8 cellular contexts compared by ENCODE assay signal in the genomic region with DNA sequence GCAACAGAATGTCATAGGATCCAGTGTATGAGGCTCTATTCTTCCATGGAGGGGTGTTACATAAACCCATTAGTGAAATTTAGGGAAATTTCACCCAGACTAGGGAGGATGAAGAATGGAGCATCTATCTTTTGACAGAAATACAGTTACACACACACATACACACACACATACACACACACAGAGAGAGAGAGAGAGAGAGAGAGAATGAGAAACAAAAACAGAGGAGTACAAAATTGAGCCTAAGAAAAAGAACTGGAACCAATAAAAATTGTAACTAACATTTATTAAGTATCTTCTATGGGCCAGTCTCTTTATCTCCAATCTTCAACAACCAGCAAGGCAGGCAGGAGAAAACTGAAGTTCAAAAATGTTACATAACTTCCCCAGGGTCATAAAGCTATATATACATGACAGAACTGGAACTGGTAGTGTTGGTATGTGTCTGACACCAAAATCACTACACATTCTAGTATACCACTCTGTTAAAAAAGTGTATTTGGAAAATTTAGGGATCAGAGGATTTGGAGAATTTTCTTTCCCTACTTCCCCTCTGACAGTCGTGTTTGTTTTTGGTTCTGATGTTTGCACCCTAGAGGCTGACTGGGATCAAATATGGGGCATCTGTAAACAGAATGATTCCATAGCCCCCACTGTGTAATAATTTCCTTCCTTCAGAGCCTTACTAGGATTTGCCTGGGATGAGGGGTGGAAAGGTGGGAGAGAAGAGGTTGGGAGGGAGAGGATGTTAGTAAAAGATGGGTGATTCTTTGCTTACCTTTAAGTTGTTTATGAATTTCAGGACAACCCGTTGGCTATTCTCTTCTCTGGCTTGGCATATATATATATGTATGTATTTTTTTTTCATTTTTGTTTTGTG. TPM values are rescaled to one million over a fixed set of nuclear protein-coding genes. Genes with fewer than 3 reads are reported as not detected.
DNase-seq lines count a peak whose midpoint lies in the region; ATAC-seq and TF ChIP-seq lines count a peak whose summit lies in the region.

No MANE protein-coding gene starts in this region.

- TF ChIP-seq EP300 in suprapubic skin (IDR thresholded peaks at IDR 0.05) = no peak

- POLR2A ChIA-PET in activated CD4-positive, alpha-beta memory T cell treated with anti-CD3 and anti-CD28 coated beads, Interleukin-2, amount 10 ng/mL, durations not matched to agents 7 days and 5 days (lab: Charles Lee) = interaction anchor here (1.2 kb wide), 1 partner anchor 84 kb away, joined by 3 read pairs; a partner anchor contains a TSS

- no peak for ATAC-seq in GM18868 (IDR thresholded peaks at IDR 0.05; ENCODE audit: unreplicated experiment)

- intact Hi-C loops in activated CD4-positive, alpha-beta T cell treated with anti-CD3 and anti-CD28 coated beads, Interleukin-2, amount 10 ng/mL, durations not matched to agents 24 days and 14 days (cut with micrococcal nuclease) = loop anchor here (2.0 to 5.0 kb wide), 4 partner anchors 84 to 546 kb away; a partner anchor contains a TSS

- peaks cover 3% of the 10 kb centered on the region; the same call in 1 of the 2 replicates for H3K4me1 ChIP-seq in iPS-20b (ENCODE audit: insufficient read depth, low read length)
- H3K4me1 ChIP-seq in suprapubic skin = peaks cover 42% of the 10 kb centered on the region

- H3K4me3 ChIP-seq in iPS-20b (ENCODE audit: low read length) (peak overlapping the region; percentile 97), suprapubic skin (peak overlapping the region; percentile 85)

- peak overlapping the region; percentile 49 for H3K27ac Mint-ChIP-seq in activated CD4-positive, alpha-beta T cell treated with anti-CD3 and anti-CD28 coated beads, Interleukin-2, amount 10 ng/mL, durations not matched to agents 24 days and 14 days
- no peak overlapping the region for H3K27ac Mint-ChIP-seq in activated CD4-positive, alpha-beta memory T cell treated with anti-CD3 and anti-CD28 coated beads, Interleukin-2, amount 10 ng/mL, durations not matched to agents 7 days and 5 days

- TF ChIP-seq POLR2A in suprapubic skin (IDR thresholded peaks at IDR 0.05) = no peak

- no peaks in the 10 kb centered on the region for H3K36me3 ChIP-seq in iPS-20b (ENCODE audit: insufficient read depth, low read depth, low read length)
- H3K36me3 ChIP-seq in suprapubic skin = no peaks in the 10 kb centered on the region

- DNase-seq in activated CD4-positive, alpha-beta T cell treated with anti-CD3 and anti-CD28 coated beads, Interleukin-2, amount 10 ng/mL, durations not matched to agents 24 days and 14 days = no peak
- no peak for DNase-seq in activated CD4-positive, alpha-beta T cell treated with anti-CD3 and anti-CD28 coated beads, Interleukin-2, amount 50 U/mL, for 1 hour
- DNase-seq in activated CD4-positive, alpha-beta memory T cell treated with anti-CD3 and anti-CD28 coated beads, Interleukin-2, amount 10 ng/mL, durations not matched to agents 7 days and 5 days = no peak
- no peak for DNase-seq in suprapubic skin (ENCODE audit: low spot score in 2 of 2)
- DNase-seq in stimulated activated CD4-positive, alpha-beta T cell treated with anti-CD3 and anti-CD28 coated beads, Interleukin-4, amount 100 ng/mL, for 4 hours = no peak
- DNase-seq in HuH-7 (ENCODE audit: low spot score) = no peak

- 16% methylated on average over 2 of the region's 2 CpGs for WGBS in suprapubic skin

- H3K27ac ChIP-seq in iPS-20b (ENCODE audit: low read length) (no peak overlapping the region), suprapubic skin (peak overlapping the region; percentile 96)

- no peaks in the 10 kb centered on the region for H3K36me3 Mint-ChIP-seq in activated CD4-positive, alpha-beta T cell treated with anti-CD3 and anti-CD28 coated beads, Interleukin-2, amount 10 ng/mL, durations not matched to agents 24 days and 14 days (ENCODE audit: low read depth)
- H3K36me3 Mint-ChIP-seq in activated CD4-positive, alpha-beta memory T cell treated with anti-CD3 and anti-CD28 coated beads, Interleukin-2, amount 10 ng/mL, durations not matched to agents 7 days and 5 days (ENCODE audit: low read depth) = no peaks in the 10 kb centered on the region

- H3K9me3 Mint-ChIP-seq in activated CD4-positive, alpha-beta T cell treated with anti-CD3 and anti-CD28 coated beads, Interleukin-2, amount 10 ng/mL, durations not matched to agents 24 days and 14 days = no peaks in the 10 kb centered on the region
- no peaks in the 10 kb centered on the region for H3K9me3 Mint-ChIP-seq in activated CD4-positive, alpha-beta memory T cell treated with anti-CD3 and anti-CD28 coated beads, Interleukin-2, amount 10 ng/mL, durations not matched to agents 7 days and 5 days

- peak overlapping the region; percentile 91; the same call in 1 of the 2 replicates for H3K9ac ChIP-seq in iPS-20b (ENCODE audit: low read depth, low read length)

- peaks cover 23% of the 10 kb centered on the region for H3K27me3 ChIP-seq in iPS-20b (ENCODE audit: insufficient read depth, low read length)
- H3K27me3 ChIP-seq in suprapubic skin = no peaks in the 10 kb centered on the region

- H3K4me3 Mint-ChIP-seq in activated CD4-positive, alpha-beta T cell treated with anti-CD3 and anti-CD28 coated beads, Interleukin-2, amount 10 ng/mL, durations not matched to agents 24 days and 14 days = peak overlapping the region; percentile 75
- peak overlapping the region; percentile 62 for H3K4me3 Mint-ChIP-seq in activated CD4-positive, alpha-beta memory T cell treated with anti-CD3 and anti-CD28 coated beads, Interleukin-2, amount 10 ng/mL, durations not matched to agents 7 days and 5 days

- no peak for TF ChIP-seq CTCF in suprapubic skin (IDR thresholded peaks at IDR 0.05)

- H3K9me3 ChIP-seq in iPS-20b (ENCODE audit: insufficient read depth, low read depth, low read length) (no peaks in the 10 kb centered on the region), suprapubic skin (no peaks in the 10 kb centered on the region)

- H3K27me3 Mint-ChIP-seq in activated CD4-positive, alpha-beta T cell treated with anti-CD3 and anti-CD28 coated beads, Interleukin-2, amount 10 ng/mL, durations not matched to agents 24 days and 14 days = peaks cover 33% of the 10 kb centered on the region
- H3K27me3 Mint-ChIP-seq in activated CD4-positive, alpha-beta memory T cell treated with anti-CD3 and anti-CD28 coated beads, Interleukin-2, amount 10 ng/mL, durations not matched to agents 7 days and 5 days = peaks cover 51% of the 10 kb centered on the region

- CTCF ChIA-PET in activated CD4-positive, alpha-beta memory T cell treated with anti-CD3 and anti-CD28 coated beads, Interleukin-2, amount 10 ng/mL, durations not matched to agents 7 days and 5 days (lab: Charles Lee) = interaction anchor here (1.5 kb wide), 1 partner anchor 546 kb away, joined by 5 read pairs; no protein-coding TSS in a partner anchor

- peaks cover 22% of the 10 kb centered on the region for H3K4me1 Mint-ChIP-seq in activated CD4-positive, alpha-beta T cell treated with anti-CD3 and anti-CD28 coated beads, Interleukin-2, amount 10 ng/mL, durations not matched to agents 24 days and 14 days
- H3K4me1 Mint-ChIP-seq in activated CD4-positive, alpha-beta memory T cell treated with anti-CD3 and anti-CD28 coated beads, Interleukin-2, amount 10 ng/mL, durations not matched to agents 7 days and 5 days = peaks cover 33% of the 10 kb centered on the region

RNA-seq across cellular contexts. Expression of a gene that starts 1.0 kb away (rescaled TPM):
- total RNA-seq in activated CD4-positive, alpha-beta T cell treated with anti-CD3 and anti-CD28 coated beads, Interleukin-2, amount 10 ng/mL, durations not matched to agents 24 days and 14 days = 3.9 and 4.3 TPM in 2 replicates
- under 1 TPM; 0.30 to 0.35 TPM for total RNA-seq in activated CD4-positive, alpha-beta memory T cell treated with anti-CD3 and anti-CD28 coated beads, Interleukin-2, amount 10 ng/mL, durations not matched to agents 7 days and 5 days
- 10 to 100 TPM; 29.5 to 60.4 (median 33.2) TPM for total RNA-seq in suprapubic skin
